In genomic region chr11:75400110-75400865, GRCh38 we compare ENCODE assay signal across 8 cellular contexts. TPM values are rescaled to one million over a fixed set of nuclear protein-coding genes. Genes with fewer than 3 reads are reported as not detected.
A peak's percentile ranks its signal among the peaks of the same experiment; 100 is the strongest.
DNase-seq lines count a peak whose midpoint lies in the region; ATAC-seq, FAIRE-seq and TF ChIP-seq lines count a peak whose summit lies in the region.

No MANE protein-coding gene starts in this region.

- POLR2A ChIA-PET in BJ (lab: Charles Lee), result interaction anchor here (0.6 kb wide), 1 partner anchor 37 kb away, joined by 21 read pairs; no protein-coding TSS in a partner anchor

- CTCF ChIA-PET in BJ (lab: Yijun Ruan, JAX), result interaction anchor here (0.5 to 2.7 kb wide), 5 partner anchors 8 to 120 kb away, joined by 3 to 10 read pairs (median 4); no protein-coding TSS in a partner anchor

- no peaks in the 10 kb centered on the region for H3K27me3 Mint-ChIP-seq in astrocyte (ENCODE audit: low read depth, unreplicated experiment)

- intact Hi-C loops in spleen (cut with DNase I; ENCODE audit: low total_unique reads), result no loop called here

- H3K79me2 ChIP-seq in Karpas-422 (ENCODE audit: low read length), result peaks cover 50% of the 10 kb centered on the region
- H3K79me2 ChIP-seq in astrocyte (ENCODE audit: insufficient read depth, low read length), result peaks cover 60% of the 10 kb centered on the region

- H3K36me3 ChIP-seq in BJ (ENCODE audit: control insufficient read depth, insufficient read depth, low read length) (peaks cover 22% of the 10 kb centered on the region), Karpas-422 (ENCODE audit: insufficient read depth, low read length) (peaks cover 53% of the 10 kb centered on the region), astrocyte (ENCODE audit: insufficient read depth, low read length) (peaks cover 42% of the 10 kb centered on the region), spleen (peaks cover 1 to 48% (median 47%) of the 10 kb centered on the region in 6 donors)

- H3K27ac Mint-ChIP-seq in astrocyte (ENCODE audit: unreplicated experiment), result peak overlapping the region; percentile 95

- DNase-seq in BJ (ENCODE audit: low read depth) (no peak), Karpas-422 (peak; percentile 69), astrocyte (ENCODE audit: low read depth) (no peak), spleen (no peak), NCI-H1930 (lab: John Stamatoyannopoulos, UW) (no peak)
- DNase-seq in NK-92 treated with Interleukin-12 subunit alpha and Interleukin-12 subunit beta, amount 100 ng/mL, for 24 hours (lab: John Stamatoyannopoulos, UW), result no peak

- H3K4me3 ChIP-seq in BJ (ENCODE audit: low read depth, low read length) (peak overlapping the region; percentile 69), Karpas-422 (ENCODE audit: low read length) (peak overlapping the region; percentile 86), astrocyte (ENCODE audit: insufficient read depth, low read depth, low read length) (peak overlapping the region; percentile 99), iPS-18c (ENCODE audit: insufficient read depth, low read depth, low read length) (peak overlapping the region; percentile 90), spleen (peak overlapping the region; percentile 59 to 95 (median 72))

- FAIRE-seq in astrocyte (lab: Jason Lieb, UNC), result no peak

- ATAC-seq in GM21423 (IDR thresholded peaks at IDR 0.05; ENCODE audit: unreplicated experiment), result no peak

- peaks cover 32% of the 10 kb centered on the region for H3K36me3 Mint-ChIP-seq in astrocyte (ENCODE audit: low read depth, unreplicated experiment)

- H2AFZ ChIP-seq in Karpas-422 (ENCODE audit: low read length), result no peak overlapping the region
- H2AFZ ChIP-seq in astrocyte (ENCODE audit: low read depth, low read length), result no peak overlapping the region

- H4K20me1 ChIP-seq in Karpas-422 (ENCODE audit: insufficient read depth, low read depth, low read length) (peaks cover 51% of the 10 kb centered on the region), astrocyte (ENCODE audit: insufficient read depth, low read length) (peaks cover 56% of the 10 kb centered on the region)

- H3K27ac ChIP-seq in Karpas-422 (ENCODE audit: low read length) (peak overlapping the region; percentile 86), astrocyte (ENCODE audit: low read depth, low read length) (peak overlapping the region; percentile 90), spleen (peak overlapping the region; percentile 89 to 97 (median 95))

- H3K4me1 Mint-ChIP-seq in astrocyte (ENCODE audit: low read depth, unreplicated experiment), result peaks cover 30% of the 10 kb centered on the region

- H3K9me2 ChIP-seq in Karpas-422 (replicated peaks; ENCODE audit: insufficient read depth, low read length), result no peaks in the 10 kb centered on the region

- no peaks in the 10 kb centered on the region for H3K9me3 ChIP-seq in Karpas-422 (ENCODE audit: low read length)
- no peaks in the 10 kb centered on the region for H3K9me3 ChIP-seq in astrocyte (ENCODE audit: insufficient read depth, low read depth, low read length)
- H3K9me3 ChIP-seq in iPS-18c (ENCODE audit: control insufficient read depth, insufficient read depth, low read length), result no peaks in the 10 kb centered on the region
- H3K9me3 ChIP-seq in spleen, result no peaks in the 10 kb centered on the region

- H3K27me3 ChIP-seq in BJ (ENCODE audit: control insufficient read depth, insufficient read depth, low read length), result no peaks in the 10 kb centered on the region
- H3K27me3 ChIP-seq in Karpas-422 (ENCODE audit: low read length), result no peaks in the 10 kb centered on the region
- no peaks in the 10 kb centered on the region for H3K27me3 ChIP-seq in astrocyte (ENCODE audit: insufficient read depth, low read length)
- no peaks in the 10 kb centered on the region for H3K27me3 ChIP-seq in spleen (replicated peaks in 1 of 7)

- H3K4me2 ChIP-seq in Karpas-422 (ENCODE audit: low read depth, low read length, poor library complexity, severe bottlenecking) (peak overlapping the region; percentile 86), astrocyte (ENCODE audit: low read length) (peak overlapping the region; percentile 95)

- H3K4me3 Mint-ChIP-seq in astrocyte (ENCODE audit: unreplicated experiment), result peak overlapping the region; percentile 98

- TF ChIP-seq POLR2A in spleen (IDR thresholded peaks at IDR 0.05), result no peak

- H3K9me3 Mint-ChIP-seq in astrocyte (ENCODE audit: unreplicated experiment), result no peaks in the 10 kb centered on the region

- H3K9ac ChIP-seq in Karpas-422 (ENCODE audit: low read length) (peak overlapping the region; percentile 98), astrocyte (ENCODE audit: low read length) (peak overlapping the region; percentile 98)

- WGBS in spleen, 5 donors, result 4 to 7% (median 6%) methylated on average over 13 of the region's 13 CpGs

- peaks cover 37% of the 10 kb centered on the region for H3K4me1 ChIP-seq in Karpas-422 (ENCODE audit: low read length)
- H3K4me1 ChIP-seq in astrocyte (ENCODE audit: insufficient read depth, low read length), result peaks cover 34% of the 10 kb centered on the region
- peaks cover 25 to 75% (median 57%) of the 10 kb centered on the region in 6 donors for H3K4me1 ChIP-seq in spleen

- TF ChIP-seq CTCF in BJ (IDR thresholded peaks at IDR 0.05; ENCODE audit: insufficient read depth, low read depth, low read length), result no peak
- no peak for TF ChIP-seq CTCF in astrocyte (IDR thresholded peaks at IDR 0.05; ENCODE audit: insufficient read depth, low read depth, low read length)
- no peak for TF ChIP-seq CTCF in spleen (IDR thresholded peaks at IDR 0.05 in 8 of 11, conservative IDR thresholded peaks at IDR 0.05 in 3 of 11)

RNA-seq across cellular contexts. Expression of gene RPS3, which starts 1.0 kb away (rescaled TPM):
- polyA plus RNA-seq in BJ (2011; rRNA removed) (3,005 and 3,406 TPM in 2 replicates), spleen (1,000 to 10,000 TPM; 4,940 to 5,449 (median 5,352) TPM)
- polyA minus RNA-seq in BJ (2011; rRNA and poly(A)+ RNA removed), result 700 and 1,218 TPM in 2 replicates
- total RNA-seq in Karpas-422 (2014; rRNA removed; shearing (Covaris generic); ENCODE audit: low replicate concordance), result 2,332 and 2,975 TPM in 2 replicates
- total RNA-seq in astrocyte (1,706 and 1,898 TPM in 2 replicates), spleen (1,000 to 10,000 TPM; 1,482 to 2,624 (median 2,197) TPM)

RNA-seq across cellular contexts. Expression of gene KLHL35, which starts 32.7 kb away (rescaled TPM):
- polyA plus RNA-seq in BJ (2011; rRNA removed) (1.7 and 3.1 TPM in 2 replicates), spleen (1 to 10 TPM; 2.0 to 3.8 (median 2.8) TPM)
- polyA minus RNA-seq in BJ (2011; rRNA and poly(A)+ RNA removed), result 1.0 and 1.7 TPM in 2 replicates
- 1.3 and 8.5 TPM in 2 replicates for total RNA-seq in Karpas-422 (2014; rRNA removed; shearing (Covaris generic); ENCODE audit: low replicate concordance)
- total RNA-seq in astrocyte (0.77 and 0.87 TPM in 2 replicates), spleen (1 to 10 TPM in 6 of 7 donors, under 1 TPM in 1; 0.19 to 3.5 (median 1.8) TPM)

RNA-seq across cellular contexts. Expression of gene ARRB1, which starts 48.8 kb away (rescaled TPM):
- polyA plus RNA-seq in BJ (2011; rRNA removed), result 10.0 and 15.7 TPM in 2 replicates
- 14.8 and 25.2 TPM in 2 replicates for polyA minus RNA-seq in BJ (2011; rRNA and poly(A)+ RNA removed)
- not detected in 2 replicates for total RNA-seq in Karpas-422 (2014; rRNA removed; shearing (Covaris generic); ENCODE audit: low replicate concordance)
- total RNA-seq in astrocyte, result 22.7 and 28.5 TPM in 2 replicates
- total RNA-seq in spleen, result 100 to 1,000 TPM in 3 of 7 donors, 10 to 100 TPM in 4; 77.7 to 139 (median 84.8) TPM
- polyA plus RNA-seq in spleen, result 10 to 100 TPM; 11.6 to 49.3 (median 13.1) TPM

Comparison
In these comparisons a context has a peak if more than half of its experiments do, and no peak if none do; other contexts are left out.
1. RNA of gene ARRB1, which starts 48.8 kb away (total RNA-seq): 77.7 to 139 TPM in spleen and 22.7 to 28.5 TPM in astrocyte; not detected in Karpas-422; every median in the first group is over 10 times any median in the second.
2. Peak in every context shown above with its lines, with median percentiles within 50 percentile points of each other: H3K4me3 ChIP-seq and H3K27ac ChIP-seq.